Comparison of ENCODE assay signal across 28 cellular contexts in the genomic region with DNA sequence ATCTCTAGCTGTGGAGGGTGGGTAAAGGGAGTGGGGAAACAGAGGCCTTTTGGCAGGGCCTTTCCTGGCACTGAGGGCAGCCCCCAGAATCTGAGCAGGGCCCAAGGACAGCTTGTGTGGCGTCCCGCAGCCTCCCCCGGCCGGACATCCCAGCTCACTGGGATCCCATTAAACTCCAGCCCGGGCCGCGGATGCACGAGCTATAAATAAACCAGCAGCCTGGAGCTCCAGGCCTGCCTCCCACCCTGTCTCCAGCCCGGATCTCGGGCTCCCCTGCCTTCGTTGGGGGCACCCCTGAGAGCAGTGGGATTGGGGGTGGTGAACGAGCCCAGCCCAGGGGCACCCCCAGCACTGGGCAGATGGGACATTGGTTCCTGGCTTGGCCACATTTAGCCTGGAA. TPM values are rescaled to one million over a fixed set of nuclear protein-coding genes. Genes with fewer than 3 reads are reported as not detected.
"Had no signal": no experiment of that assay in that cellular context is flagged by ENCODE, and none has a peak within 500 bp of the region (broad histone marks: within the 10 kb centered on the region; RNA-seq: fewer than 3 reads in every experiment).

No MANE protein-coding gene starts in this region.

- DNase-seq: activated CD4-positive, alpha-beta memory T cell treated with anti-CD3 and anti-CD28 coated beads for 36 hours; activated CD4-positive, alpha-beta T cell treated with anti-CD3 and anti-CD28 coated beads, Interleukin-2, amount 10 ng/mL, durations not matched to agents 7 days and 5 days; activated CD4-positive, CD25-positive, alpha-beta regulatory T cell; activated CD8-positive, alpha-beta memory T cell treated with anti-CD3 and anti-CD28 coated beads for 24 hours; activated effector memory CD4-positive, alpha-beta T cell treated with anti-CD3 and anti-CD28 coated beads, Interleukin-2, amount 50 U/mL, for 16 hours; activated naive CD4-positive, alpha-beta T cell treated with Interleukin-2 at 50 U/mL for 16 hours; activated naive CD8-positive, alpha-beta T cell treated with anti-CD3 and anti-CD28 coated beads, Interleukin-2, amount 50 U/mL, for 24 hours; activated T-cell treated with anti-CD3 and anti-CD28 coated beads, Interleukin-2, amount 50 U/mL, for 4 hours; amniotic stem cell; body of pancreas; NCI-H1092; NCI-H1417; NCI-H2029; NCI-H2107; NCI-H2171 treated with DMSO at 0.1 percent for 48 hours; NCI-H226; NCI-H526; NCI-H82; SHP77; T-helper 17 cell; T-helper 9 cell had no signal

- H3K9me3 ChIP-seq: ascending aorta, body of pancreas had no signal

- H3K27me3 ChIP-seq: ascending aorta, body of pancreas had no signal

- H3K36me3 ChIP-seq: ascending aorta had no signal

- ATAC-seq: activated naive CD4-positive, alpha-beta T cell treated with anti-CD3 and anti-CD28 coated beads, Interleukin-2, amount 50 U/mL, for 72 hours; activated naive CD8-positive, alpha-beta T cell treated with anti-CD3 and anti-CD28 coated beads, Interleukin-2, amount 50 U/mL, for 24 hours; activated T-cell treated with anti-CD3 and anti-CD28 coated beads, Interleukin-2, amount 50 U/mL, for 4 hours; body of pancreas; T-helper 17 cell had no signal

- H3K27ac ChIP-seq: ascending aorta, body of pancreas, KMS-11 had no signal

- H3K4me1 ChIP-seq: ascending aorta, body of pancreas had no signal

- H3K4me3 ChIP-seq: ascending aorta, body of pancreas had no signal

RNA-seq across cellular contexts. Expression of a gene that starts 14.6 kb away (rescaled TPM):
- total RNA-seq: activated CD4-positive, alpha-beta memory T cell treated with anti-CD3 and anti-CD28 coated beads for 36 hours; activated CD4-positive, alpha-beta T cell treated with anti-CD3 and anti-CD28 coated beads, Interleukin-2, amount 10 ng/mL, durations not matched to agents 7 days and 5 days; activated naive CD4-positive, alpha-beta T cell treated with anti-CD3 and anti-CD28 coated beads, Interleukin-2, amount 50 U/mL, for 72 hours; activated T-cell treated with anti-CD3 and anti-CD28 coated beads, Interleukin-2, amount 50 U/mL, for 4 hours; ascending aorta; body of pancreas; bronchial epithelial cell; MCF 10A; NCI-H460; OCI-LY7; T-helper 17 cell had no signal
